Comparison of ENCODE assay signal across 1 cellular context in genomic region chr7:3243256-3243655, GRCh38.
TF ChIP-seq lines count a peak whose summit lies in the region.

No MANE protein-coding gene starts in this region.

TF ChIP-seq in SK-N-SH treated with all-trans-retinoic acid at 6 μM for 48 hours, 23 proteins besides CTCF, POLR2A, EP300 and RAD21 (continued from another document):
- TF ChIP-seq ZNF565 (CRISPR knock-in tag; conservative IDR thresholded peaks at IDR 0.05; ENCODE audit: low read depth) (no peak), TCF4 (CRISPR knock-in tag; IDR thresholded peaks at IDR 0.05; ENCODE audit: borderline replicate concordance) (no peak), CSDC2 (CRISPR knock-in tag; IDR thresholded peaks at IDR 0.05) (no peak), ZFP30 (CRISPR knock-in tag; IDR thresholded peaks at IDR 0.05) (no peak), BACH2 (CRISPR knock-in tag; IDR thresholded peaks at IDR 0.05; ENCODE audit: borderline replicate concordance) (no peak), POU6F1 (CRISPR knock-in tag; IDR thresholded peaks at IDR 0.05; ENCODE audit: borderline replicate concordance, low read depth) (no peak), TOX (CRISPR knock-in tag; IDR thresholded peaks at IDR 0.05; ENCODE audit: borderline replicate concordance) (no peak), RARB (CRISPR knock-in tag; IDR thresholded peaks at IDR 0.05) (no peak), ZNF70 (CRISPR knock-in tag; IDR thresholded peaks at IDR 0.05) (no peak), PPARA (CRISPR knock-in tag; IDR thresholded peaks at IDR 0.05; ENCODE audit: borderline replicate concordance) (no peak), ARNTL (CRISPR knock-in tag; IDR thresholded peaks at IDR 0.05; ENCODE audit: borderline replicate concordance, low read depth) (no peak), PATZ1 (CRISPR knock-in tag; IDR thresholded peaks at IDR 0.05; ENCODE audit: borderline replicate concordance) (no peak), TSHZ2 (CRISPR knock-in tag; IDR thresholded peaks at IDR 0.05) (no peak)
